8 cellular contexts compared by ENCODE assay signal in the genomic region with DNA sequence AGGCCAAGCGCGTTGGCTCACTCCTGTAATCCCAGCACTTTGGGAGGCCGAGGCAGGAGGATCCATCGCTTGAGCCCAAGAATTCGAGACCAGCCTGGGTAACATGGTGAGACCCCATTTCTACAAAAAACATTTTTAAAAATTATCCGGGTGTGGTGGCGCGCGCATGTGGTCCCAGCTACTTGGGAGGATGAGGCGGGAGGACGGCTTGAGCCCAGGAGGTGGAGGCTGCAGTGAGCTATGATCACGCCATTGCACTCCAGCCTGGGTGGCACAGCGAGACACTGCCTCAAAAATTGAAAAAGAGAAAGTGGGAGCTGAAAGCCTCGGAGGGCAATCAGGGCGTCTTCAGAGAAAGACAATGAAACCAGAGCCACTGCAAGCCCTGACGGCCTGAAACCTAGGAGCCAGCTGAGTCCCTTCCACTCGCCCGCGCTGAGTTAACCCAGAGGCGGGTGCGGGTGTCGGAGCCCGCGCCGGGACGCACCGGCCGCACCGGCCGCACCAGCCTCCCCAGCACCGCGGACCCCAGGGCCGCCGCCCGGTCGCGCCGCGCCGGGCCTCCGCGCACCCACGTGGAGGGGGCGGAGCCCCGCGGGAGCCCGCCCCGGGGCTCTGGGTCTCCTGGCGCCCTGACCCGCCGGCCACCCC. TPM values are rescaled to one million over a fixed set of nuclear protein-coding genes. Genes with fewer than 3 reads are reported as not detected.
DNase-seq lines count a peak whose midpoint lies in the region; ATAC-seq and TF ChIP-seq lines count a peak whose summit lies in the region.

No MANE protein-coding gene starts in this region.

- no peaks in the 10 kb centered on the region for H3K36me3 ChIP-seq in aorta (ENCODE audit: control insufficient read depth in 1 of 2, insufficient read depth in 2 of 2, low read length in 1 of 2)

- intact Hi-C loops in aorta (cut with DNase I): loop anchor here (1.0 to 5.0 kb wide), 2 partner anchors 23 to 50 kb away; partner anchors contain the start of genes GPER1 (in 2 of the 2) and ZFAND2A (in 1 of the 2)

- H3K4me3 Mint-ChIP-seq in mesothelial cell of epicardium: peak overlapping the region; percentile 87

- in situ Hi-C loops in KBM-7 (cut with MboI; ENCODE audit: low pct_unique_long_range_greater_than_20kb, low sequenced_read_pairs): no loop called here

- H3K4me3 ChIP-seq in GM08714 (ENCODE audit: low read length): peak overlapping the region; percentile 86
- H3K4me3 ChIP-seq in aorta (ENCODE audit: low read length in 2 of 2): peak overlapping the region; percentile 68 to 76

- no peaks in the 10 kb centered on the region for H3K4me1 ChIP-seq in aorta (ENCODE audit: control insufficient read depth in 1 of 2, insufficient read depth in 2 of 2, low read length in 2 of 2)

- ATAC-seq in GM21619 (IDR thresholded peaks at IDR 0.05; ENCODE audit: unreplicated experiment) (peak; percentile 45), aorta (ENCODE audit: low FRiP score) (peak; percentile 90)

- H3K27ac ChIP-seq in aorta (ENCODE audit: low read depth in 1 of 2, low read length in 2 of 2): no peak overlapping the region

- H3K27ac Mint-ChIP-seq in mesothelial cell of epicardium: peak overlapping the region; percentile 85

- peaks cover 9% of the 10 kb centered on the region for H3K9me3 Mint-ChIP-seq in mesothelial cell of epicardium

- no peaks in the 10 kb centered on the region for H3K27me3 Mint-ChIP-seq in mesothelial cell of epicardium (ENCODE audit: low read depth)

- peak; percentile 40 for DNase-seq in KBM-7
- peak; percentile 20 for DNase-seq in cerebellar cortex (ENCODE audit: low spot score)
- DNase-seq in mesothelial cell of epicardium (ENCODE audit: low spot score in 2 of 2, unreplicated experiment in 2 of 2): no peak
- no peak for DNase-seq in aorta
- no peak for DNase-seq in LoVo (ENCODE audit: low spot score)
- DNase-seq in iPS-NIHi11 (ENCODE audit: low spot score): no peak

- WGBS in aorta, 2 donors: 9 to 12% methylated on average over 31 to 51 of the region's 51 CpGs

- H3K27me3 ChIP-seq in aorta (ENCODE audit: control insufficient read depth in 1 of 2, insufficient read depth in 2 of 2, low read length in 1 of 2): no peaks in the 10 kb centered on the region

- no peak for TF ChIP-seq CTCF in mesothelial cell of epicardium (IDR thresholded peaks at IDR 0.05; ENCODE audit: unreplicated experiment)

- H3K9me3 ChIP-seq in aorta (ENCODE audit: control insufficient read depth, low read length): no peaks in the 10 kb centered on the region

- peaks cover 14% of the 10 kb centered on the region for H3K4me1 Mint-ChIP-seq in mesothelial cell of epicardium

- peaks cover 9% of the 10 kb centered on the region for H3K36me3 Mint-ChIP-seq in mesothelial cell of epicardium

RNA-seq across cellular contexts. Expression of gene ZFAND2A, which starts 22.4 kb away (rescaled TPM):
- total RNA-seq in mesothelial cell of epicardium (15.3 to 16.3 TPM (median 15.6 TPM) in 3 replicates), aorta (10 to 100 TPM; 18.8 to 24.8 TPM)
- 10 to 100 TPM; 54.7 to 64.6 TPM for polyA plus RNA-seq in aorta

RNA-seq across cellular contexts. Expression of gene GPER1, which starts 49.7 kb away (rescaled TPM):
- total RNA-seq in mesothelial cell of epicardium: 2.1 to 2.6 TPM (median 2.4 TPM) in 3 replicates
- 10 to 100 TPM in 1 of 2 donors, 1 to 10 TPM in 1; 4.5 to 11.2 TPM for total RNA-seq in aorta
- polyA plus RNA-seq in aorta: 1 to 10 TPM; 2.8 to 5.0 TPM

Comparison
In these comparisons a context has a peak if more than half of its experiments do, and no peak if none do; other contexts are left out.
1. DNase-seq: peak in KBM-7 (single experiment) and cerebellar cortex (single experiment); none in mesothelial cell of epicardium (0 of 2), aorta (0 of 2), LoVo (single experiment) and iPS-NIHi11 (single experiment).